Comparison of ENCODE assay signal across 1 cellular context in genomic region chr14:90756755-90757345, GRCh38.
TF ChIP-seq lines count a peak whose summit lies in the region.

No MANE protein-coding gene starts in this region.

TF ChIP-seq in K562, 482 proteins besides CTCF, POLR2A, EP300 and RAD21:
- TF ChIP-seq, protein P1, sequence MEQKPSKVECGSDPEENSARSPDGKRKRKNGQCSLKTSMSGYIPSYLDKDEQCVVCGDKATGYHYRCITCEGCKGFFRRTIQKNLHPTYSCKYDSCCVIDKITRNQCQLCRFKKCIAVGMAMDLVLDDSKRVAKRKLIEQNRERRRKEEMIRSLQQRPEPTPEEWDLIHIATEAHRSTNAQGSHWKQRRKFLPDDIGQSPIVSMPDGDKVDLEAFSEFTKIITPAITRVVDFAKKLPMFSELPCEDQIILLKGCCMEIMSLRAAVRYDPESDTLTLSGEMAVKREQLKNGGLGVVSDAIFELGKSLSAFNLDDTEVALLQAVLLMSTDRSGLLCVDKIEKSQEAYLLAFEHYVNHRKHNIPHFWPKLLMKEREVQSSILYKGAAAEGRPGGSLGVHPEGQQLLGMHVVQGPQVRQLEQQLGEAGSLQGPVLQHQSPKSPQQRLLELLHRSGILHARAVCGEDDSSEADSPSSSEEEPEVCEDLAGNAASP (IDR thresholded peaks at IDR 0.05), result no peak
- TF ChIP-seq SRSF3 (IDR thresholded peaks at IDR 0.05; ENCODE audit: insufficient read depth, low read length) (no peak), ZNF445 (CRISPR knock-in tag; IDR thresholded peaks at IDR 0.05; ENCODE audit: low read depth) (no peak), CHD4 (IDR thresholded peaks at IDR 0.05; ENCODE audit: insufficient read depth, insufficient replicate concordance, low read depth, low read length, poor library complexity, severe bottlenecking) (no peak), PTTG1 (tag; IDR thresholded peaks at IDR 0.05; ENCODE audit: low read depth) (no peak), PHB (CRISPR knock-in tag; IDR thresholded peaks at IDR 0.05) (no peak), ZNF584 (CRISPR knock-in tag; IDR thresholded peaks at IDR 0.05; ENCODE audit: low read depth) (no peak), NBN (IDR thresholded peaks at IDR 0.05; ENCODE audit: low read depth) (no peak), FOXM1 (IDR thresholded peaks at IDR 0.05; ENCODE audit: low read depth) (no peak), FOXM1 (CRISPR knock-in tag; IDR thresholded peaks at IDR 0.05; ENCODE audit: low read depth) (no peak), ATF6 (CRISPR knock-in tag; IDR thresholded peaks at IDR 0.05) (no peak), NELFE (IDR thresholded peaks at IDR 0.05; ENCODE audit: insufficient read depth, insufficient read length) (no peak), CHD2 (IDR thresholded peaks at IDR 0.05; ENCODE audit: low read depth, low read length) (no peak)
- TF ChIP-seq, protein P2, sequence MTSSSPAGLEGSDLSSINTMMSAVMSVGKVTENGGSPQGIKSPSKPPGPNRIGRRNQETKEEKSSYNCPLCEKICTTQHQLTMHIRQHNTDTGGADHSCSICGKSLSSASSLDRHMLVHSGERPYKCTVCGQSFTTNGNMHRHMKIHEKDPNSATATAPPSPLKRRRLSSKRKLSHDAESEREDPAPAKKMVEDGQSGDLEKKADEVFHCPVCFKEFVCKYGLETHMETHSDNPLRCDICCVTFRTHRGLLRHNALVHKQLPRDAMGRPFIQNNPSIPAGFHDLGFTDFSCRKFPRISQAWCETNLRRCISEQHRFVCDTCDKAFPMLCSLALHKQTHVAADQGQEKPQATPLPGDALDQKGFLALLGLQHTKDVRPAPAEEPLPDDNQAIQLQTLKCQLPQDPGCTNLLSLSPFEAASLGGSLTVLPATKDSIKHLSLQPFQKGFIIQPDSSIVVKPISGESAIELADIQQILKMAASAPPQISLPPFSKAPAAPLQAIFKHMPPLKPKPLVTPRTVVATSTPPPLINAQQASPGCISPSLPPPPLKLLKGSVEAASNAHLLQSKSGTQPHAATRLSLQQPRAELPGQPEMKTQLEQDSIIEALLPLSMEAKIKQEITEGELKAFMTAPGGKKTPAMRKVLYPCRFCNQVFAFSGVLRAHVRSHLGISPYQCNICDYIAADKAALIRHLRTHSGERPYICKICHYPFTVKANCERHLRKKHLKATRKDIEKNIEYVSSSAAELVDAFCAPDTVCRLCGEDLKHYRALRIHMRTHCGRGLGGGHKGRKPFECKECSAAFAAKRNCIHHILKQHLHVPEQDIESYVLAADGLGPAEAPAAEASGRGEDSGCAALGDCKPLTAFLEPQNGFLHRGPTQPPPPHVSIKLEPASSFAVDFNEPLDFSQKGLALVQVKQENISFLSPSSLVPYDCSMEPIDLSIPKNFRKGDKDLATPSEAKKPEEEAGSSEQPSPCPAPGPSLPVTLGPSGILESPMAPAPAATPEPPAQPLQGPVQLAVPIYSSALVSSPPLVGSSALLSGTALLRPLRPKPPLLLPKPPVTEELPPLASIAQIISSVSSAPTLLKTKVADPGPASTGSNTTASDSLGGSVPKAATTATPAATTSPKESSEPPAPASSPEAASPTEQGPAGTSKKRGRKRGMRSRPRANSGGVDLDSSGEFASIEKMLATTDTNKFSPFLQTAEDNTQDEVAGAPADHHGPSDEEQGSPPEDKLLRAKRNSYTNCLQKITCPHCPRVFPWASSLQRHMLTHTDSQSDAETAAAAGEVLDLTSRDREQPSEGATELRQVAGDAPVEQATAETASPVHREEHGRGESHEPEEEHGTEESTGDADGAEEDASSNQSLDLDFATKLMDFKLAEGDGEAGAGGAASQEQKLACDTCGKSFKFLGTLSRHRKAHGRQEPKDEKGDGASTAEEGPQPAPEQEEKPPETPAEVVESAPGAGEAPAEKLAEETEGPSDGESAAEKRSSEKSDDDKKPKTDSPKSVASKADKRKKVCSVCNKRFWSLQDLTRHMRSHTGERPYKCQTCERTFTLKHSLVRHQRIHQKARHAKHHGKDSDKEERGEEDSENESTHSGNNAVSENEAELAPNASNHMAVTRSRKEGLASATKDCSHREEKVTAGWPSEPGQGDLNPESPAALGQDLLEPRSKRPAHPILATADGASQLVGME (CRISPR knock-in tag; IDR thresholded peaks at IDR 0.05), result no peak
- TF ChIP-seq, protein P3, sequence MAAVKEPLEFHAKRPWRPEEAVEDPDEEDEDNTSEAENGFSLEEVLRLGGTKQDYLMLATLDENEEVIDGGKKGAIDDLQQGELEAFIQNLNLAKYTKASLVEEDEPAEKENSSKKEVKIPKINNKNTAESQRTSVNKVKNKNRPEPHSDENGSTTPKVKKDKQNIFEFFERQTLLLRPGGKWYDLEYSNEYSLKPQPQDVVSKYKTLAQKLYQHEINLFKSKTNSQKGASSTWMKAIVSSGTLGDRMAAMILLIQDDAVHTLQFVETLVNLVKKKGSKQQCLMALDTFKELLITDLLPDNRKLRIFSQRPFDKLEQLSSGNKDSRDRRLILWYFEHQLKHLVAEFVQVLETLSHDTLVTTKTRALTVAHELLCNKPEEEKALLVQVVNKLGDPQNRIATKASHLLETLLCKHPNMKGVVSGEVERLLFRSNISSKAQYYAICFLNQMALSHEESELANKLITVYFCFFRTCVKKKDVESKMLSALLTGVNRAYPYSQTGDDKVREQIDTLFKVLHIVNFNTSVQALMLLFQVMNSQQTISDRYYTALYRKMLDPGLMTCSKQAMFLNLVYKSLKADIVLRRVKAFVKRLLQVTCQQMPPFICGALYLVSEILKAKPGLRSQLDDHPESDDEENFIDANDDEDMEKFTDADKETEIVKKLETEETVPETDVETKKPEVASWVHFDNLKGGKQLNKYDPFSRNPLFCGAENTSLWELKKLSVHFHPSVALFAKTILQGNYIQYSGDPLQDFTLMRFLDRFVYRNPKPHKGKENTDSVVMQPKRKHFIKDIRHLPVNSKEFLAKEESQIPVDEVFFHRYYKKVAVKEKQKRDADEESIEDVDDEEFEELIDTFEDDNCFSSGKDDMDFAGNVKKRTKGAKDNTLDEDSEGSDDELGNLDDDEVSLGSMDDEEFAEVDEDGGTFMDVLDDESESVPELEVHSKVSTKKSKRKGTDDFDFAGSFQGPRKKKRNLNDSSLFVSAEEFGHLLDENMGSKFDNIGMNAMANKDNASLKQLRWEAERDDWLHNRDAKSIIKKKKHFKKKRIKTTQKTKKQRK (IDR thresholded peaks at IDR 0.05; ENCODE audit: borderline replicate concordance, low read depth, low read length), result no peak
